Comparison of ENCODE assay signal across 21 cellular contexts in the genomic region with DNA sequence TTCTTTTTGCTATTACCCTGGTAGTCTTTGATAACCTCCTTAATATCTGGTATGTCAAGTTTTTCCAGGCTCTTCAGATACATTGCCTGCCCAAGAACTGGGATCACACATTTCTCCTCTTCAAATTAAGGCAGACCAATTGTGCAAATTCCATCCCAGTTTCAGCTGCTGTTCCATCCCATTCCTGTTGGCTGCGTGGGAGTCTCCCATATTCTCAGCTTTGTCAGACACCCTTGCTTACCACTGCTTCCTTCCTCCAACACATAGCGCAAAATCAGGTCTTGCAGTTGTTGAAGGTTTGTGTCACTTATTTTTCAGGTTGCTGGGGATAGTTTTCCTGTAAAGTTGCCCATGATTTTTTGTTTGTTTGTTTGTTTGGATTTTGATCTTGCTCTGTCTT. TPM values are rescaled to one million over a fixed set of nuclear protein-coding genes. Genes with fewer than 3 reads are reported as not detected.
DNase-seq lines count a peak whose midpoint lies in the region; FAIRE-seq and TF ChIP-seq lines count a peak whose summit lies in the region.
"Had no signal": no experiment of that assay in that cellular context is flagged by ENCODE, and none has a peak within 500 bp of the region (broad histone marks: within the 10 kb centered on the region; RNA-seq: fewer than 3 reads in every experiment).

No MANE protein-coding gene starts in this region.

- H4K5ac ChIP-seq in H1 (ENCODE audit: insufficient read length, low read depth, low read length), result no peak overlapping the region

- peak; percentile 83 for FAIRE-seq in H1 (lab: Jason Lieb, UNC)
- FAIRE-seq: A549, D721Med, G401.6, GM12891, GM19239 had no signal

- TF ChIP-seq EP300 in H1 (IDR thresholded peaks at IDR 0.05; ENCODE audit: borderline replicate concordance in 1 of 2, low read depth in 2 of 2, low read length in 2 of 2), result no peak

- H2AFZ ChIP-seq in H1 (ENCODE audit: low read length), result no peak overlapping the region
- H2AFZ ChIP-seq: GM23248 had no signal

- WGBS in H1 (ENCODE audit: extremely low coverage in 1 of 2, insufficient coverage in 1 of 2, insufficient read length in 1 of 2, insufficient replicate concordance in 2 of 2, low coverage in 1 of 2, low lambda C conversion rate in 2 of 2, missing lambda C conversion rate in 1 of 2), 2 experiments, result 88% methylated on average over 2 of the region's 2 CpGs; no CpG with 5 or more reads in 1 of the 2 experiments

- no peak overlapping the region for H3K9ac ChIP-seq in H1 (replicated peaks in 1 of 4; ENCODE audit: extremely low read depth in 1 of 4, low read depth in 3 of 4, low read length in 3 of 4)
- H3K9ac ChIP-seq: GM23248 had no signal

- no peaks in the 10 kb centered on the region for H3K27me3 ChIP-seq in H1 (replicated peaks in 1 of 4; ENCODE audit: control insufficient read depth in 3 of 4, extremely low read depth in 1 of 4, insufficient read depth in 3 of 4, low read length in 3 of 4)

- H3K4ac ChIP-seq in H1 (replicated peaks; ENCODE audit: insufficient read length, low read depth, low read length), result no peak overlapping the region

- H2BK15ac ChIP-seq in H1 (ENCODE audit: low read length), result no peak overlapping the region

- H4K20me1 ChIP-seq in H1 (replicated peaks in 1 of 2; ENCODE audit: control insufficient read depth in 1 of 2, insufficient read depth in 2 of 2, low read length in 2 of 2), result no peaks in the 10 kb centered on the region

- no peak overlapping the region for H3K23ac ChIP-seq in H1 (ENCODE audit: insufficient read length)

- H4K8ac ChIP-seq in H1 (ENCODE audit: extremely low read depth, insufficient read depth, low read length), result no peak overlapping the region

- H2BK20ac ChIP-seq in H1 (ENCODE audit: low read length), result no peak overlapping the region

- no peak overlapping the region for H3K4me2 ChIP-seq in H1 (ENCODE audit: insufficient read depth in 1 of 2, low read depth in 2 of 2, low read length in 2 of 2)
- H3K4me2 ChIP-seq: A549 had no signal

- no peak overlapping the region for H3K56ac ChIP-seq in H1 (replicated peaks; ENCODE audit: insufficient read length, low read depth, low read length)

- H3K79me1 ChIP-seq in H1 (ENCODE audit: low read depth, low read length), result no peaks in the 10 kb centered on the region; the same call in 1 of the 2 replicates

- POLR2A ChIA-PET in H1 (lab: Charles Lee; ENCODE audit: partially characterized antibody), result no interaction called here

- DNase-seq in NCI-H748 (lab: John Stamatoyannopoulos, UW; ENCODE audit: unreplicated experiment) (peak; percentile 30), NCI-H748 treated with DMSO at 0.1 percent for 48 hours (lab: John Stamatoyannopoulos, UW) (no peak), H1 (ENCODE audit: low read depth in 1 of 2, low spot score in 2 of 2) (no peak), iPS-NIHi7 (ENCODE audit: extremely low spot score) (peak; percentile 9), GOT3 (lab: John Stamatoyannopoulos, UW) (no peak), hypothalamus (lab: John Stamatoyannopoulos, UW) (no peak)
- DNase-seq in stimulated activated naive CD4-positive, alpha-beta T cell treated with Interleukin-2 at 50 U/mL for 16 hours (lab: John Stamatoyannopoulos, UW), result no peak
- DNase-seq: AML-193; Caco-2; CD4-positive, alpha-beta T cell; GM23248 had no signal

- no peak overlapping the region for H3K27ac ChIP-seq in H1 (ENCODE audit: low read depth, low read length)
- H3K27ac ChIP-seq: 22Rv1, A549, C4-2B, GM23248 had no signal

- no peak overlapping the region for H2BK120ac ChIP-seq in H1 (replicated peaks; ENCODE audit: low read depth, low read length)

- no peak overlapping the region for H3K18ac ChIP-seq in H1 (ENCODE audit: extremely low read depth, low read length)

- H3K14ac ChIP-seq in H1 (ENCODE audit: insufficient read length), result no peak overlapping the region

- no peak overlapping the region for H3K4me3 ChIP-seq in H1 (ENCODE audit: extremely low read depth in 1 of 4, insufficient read depth in 2 of 4, low read depth in 3 of 4, low read length in 4 of 4)
- H3K4me3 ChIP-seq: A549, GM23248, HAP-1 had no signal

- H2AK5ac ChIP-seq in H1 (ENCODE audit: low read depth, low read length), result no peak overlapping the region

- H4K91ac ChIP-seq in H1 (replicated peaks; ENCODE audit: insufficient read length, low read length), result no peak overlapping the region

- peaks cover 0 to 2% (median under 1%) of the 10 kb centered on the region in 4 experiments; a peak in 3 of 7 replicates for H3K4me1 ChIP-seq in H1 (replicated peaks in 1 of 4; ENCODE audit: control insufficient read depth in 3 of 4, insufficient read depth in 4 of 4, low read length in 3 of 4)
- H3K4me1 ChIP-seq: A549, Caco-2, HAP-1 had no signal

- no peak overlapping the region for H2BK12ac ChIP-seq in H1 (ENCODE audit: low read depth, low read length)

- TF ChIP-seq CTCF in H1 (IDR thresholded peaks at IDR 0.05; ENCODE audit: control extremely low read depth in 1 of 3, insufficient read depth in 1 of 3, low read depth in 1 of 3, low read length in 3 of 3), result peak; percentile 5 to 34 (median 27); a peak in 2 of 4 replicates

- peak; percentile 27 to 43; a peak in 2 of 4 replicates for TF ChIP-seq RAD21 in H1 (IDR thresholded peaks at IDR 0.05 in 1 of 2, conservative IDR thresholded peaks at IDR 0.05 in 1 of 2; ENCODE audit: low read depth in 2 of 2, low read length in 2 of 2)

- CTCF ChIA-PET in H1 (lab: Charles Lee; ENCODE audit: partially characterized antibody), result interaction anchor here (1.1 to 1.4 kb wide), 2 partner anchors 12 to 39 kb away, joined by 3 read pairs; no protein-coding TSS in a partner anchor

- no peak for TF ChIP-seq POLR2A in H1 (IDR thresholded peaks at IDR 0.05; ENCODE audit: control extremely low read depth in 1 of 2, low read depth in 2 of 2, low read length in 2 of 2)

- no peaks in the 10 kb centered on the region for H3K79me2 ChIP-seq in H1 (ENCODE audit: control insufficient read depth in 1 of 2, insufficient read depth in 2 of 2, low read length in 2 of 2)

- no peaks in the 10 kb centered on the region for H3K9me3 ChIP-seq in H1 (ENCODE audit: insufficient read depth in 2 of 2, low read depth in 1 of 2, low read length in 1 of 2)
- H3K9me3 ChIP-seq: Caco-2, HAP-1 had no signal

- peaks cover 2% of the 10 kb centered on the region; the same call in 1 of the 2 replicates for H3K23me2 ChIP-seq in H1 (ENCODE audit: low read depth, low read length)

- H3K36me3 ChIP-seq in H1 (ENCODE audit: control insufficient read depth in 2 of 4, insufficient read depth in 4 of 4, low read length in 3 of 4), result no peaks in the 10 kb centered on the region
- H3K36me3 ChIP-seq: HAP-1 had no signal

- no peak overlapping the region for H2BK5ac ChIP-seq in H1 (ENCODE audit: low read depth, low read length)

TF ChIP-seq in H1, 55 proteins besides CTCF, POLR2A, EP300 and RAD21:
- TF ChIP-seq SP4 (IDR thresholded peaks at IDR 0.05; ENCODE audit: low read length) (no peak), CBX8 (IDR thresholded peaks at IDR 0.05; ENCODE audit: borderline replicate concordance, low read depth, low read length) (no peak), CTBP2 (IDR thresholded peaks at IDR 0.05; ENCODE audit: borderline replicate concordance, insufficient read depth, insufficient read length, low read length) (no peak), BACH1 (IDR thresholded peaks at IDR 0.05; ENCODE audit: low read length) (no peak), RNF2 (IDR thresholded peaks at IDR 0.05; ENCODE audit: borderline replicate concordance, low read depth, low read length, missing control alignments, poor library complexity, severe bottlenecking) (no peak), POU5F1 (IDR thresholded peaks at IDR 0.05; ENCODE audit: low read depth, low read length) (no peak), SIRT6 (IDR thresholded peaks at IDR 0.05; ENCODE audit: low read length) (no peak), MAFK (IDR thresholded peaks at IDR 0.05; ENCODE audit: low read depth, low read length) (no peak), BCL11A (IDR thresholded peaks at IDR 0.05; ENCODE audit: low read depth in 2 of 2, low read length in 2 of 2) (no peak), FOSL1 (IDR thresholded peaks at IDR 0.05; ENCODE audit: insufficient read depth, low read depth, low read length) (no peak), PHF8 (conservative IDR thresholded peaks at IDR 0.05; ENCODE audit: low read depth, low read length) (no peak), SP2 (IDR thresholded peaks at IDR 0.05; ENCODE audit: low read length) (no peak)

RNA-seq across cellular contexts. Expression of a gene that starts 15.2 kb away (rescaled TPM):
- total RNA-seq in H1 (2021; fragmentation: NEBNext Ultra II Directional; extraction: Animal tissue kit (Norgen Biotek cat#: 25700)), result 6.7 and 7.6 TPM in 2 replicates
- 1.1 and 1.2 TPM in 2 replicates for polyA plus RNA-seq in H1 (2011; rRNA removed)
- 0.79 TPM for polyA plus RNA-seq in H1 (2011; cell fraction: cytosol; rRNA removed)
- 1.6 TPM for polyA plus RNA-seq in H1 (2011; cell fraction: nucleus; rRNA removed)
- polyA plus RNA-seq in H1 (2012, experiment 1 of 2), result 1.3 to 2.1 TPM (median 1.9 TPM) in 4 replicates
- 0.63 TPM for polyA plus RNA-seq in H1 (2012, experiment 2 of 2)
- polyA plus RNA-seq in H1 (2013, experiment 1 of 2), result 2.9 TPM
- polyA plus RNA-seq in H1 (2013, experiment 2 of 2), result 3.2 TPM
- polyA minus RNA-seq in H1 (2011; rRNA and poly(A)+ RNA removed), result 3.5 and 5.1 TPM in 2 replicates
- polyA minus RNA-seq in H1 (2011; cell fraction: cytosol; rRNA and poly(A)+ RNA removed), result 1.3 TPM
- polyA minus RNA-seq in H1 (2011; cell fraction: nucleus; rRNA and poly(A)+ RNA removed), result 18.0 TPM
- total RNA-seq: Caco-2; CD4-positive, alpha-beta T cell; GM23248; HT-29 had no signal
- polyA plus RNA-seq: A549, BJ, GM23248 had no signal

Comparison
In these comparisons a context has a peak if more than half of its experiments do, and no peak if none do; other contexts are left out.
1. DNase-seq: peak in NCI-H748 (single experiment) and iPS-NIHi7 (single experiment); none in NCI-H748 treated with DMSO at 0.1 percent for 48 hours (single experiment), H1 (0 of 2), GOT3 (single experiment), stimulated activated naive CD4-positive, alpha-beta T cell treated with Interleukin-2 at 50 U/mL for 16 hours (single experiment) and hypothalamus (0 of 51).